ENCODE assay signal across 9 cellular contexts in the genomic region with DNA sequence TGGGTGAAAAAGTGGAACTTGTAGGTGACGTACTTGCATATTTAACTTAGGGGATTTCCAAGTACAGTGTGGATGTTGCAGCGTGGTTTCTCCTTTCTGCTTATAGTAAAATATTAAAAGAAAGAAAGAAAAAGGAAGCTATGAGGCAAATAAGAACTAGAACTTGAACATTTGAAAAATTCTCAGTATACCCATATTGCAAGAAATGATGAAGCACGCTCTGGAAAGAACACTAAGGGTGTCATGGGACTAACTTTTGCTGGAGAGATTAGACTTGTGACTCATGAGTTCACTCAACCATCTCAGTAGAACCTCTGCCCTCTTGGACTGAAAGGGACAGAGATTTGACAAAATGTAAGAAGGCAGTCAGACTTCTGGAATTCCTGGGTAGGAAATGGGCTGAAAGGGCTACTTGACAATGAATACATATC.
DNase-seq lines count a peak whose midpoint lies in the region; ATAC-seq, FAIRE-seq and TF ChIP-seq lines count a peak whose summit lies in the region.
"Had no signal": no experiment of that assay in that cellular context is flagged by ENCODE, and none has a peak within 500 bp of the region (broad histone marks: within the 10 kb centered on the region; RNA-seq: fewer than 3 reads in every experiment).

No MANE protein-coding gene starts in this region.

- no peak for TF ChIP-seq POLR2A in HepG2 (IDR thresholded peaks at IDR 0.05; ENCODE audit: insufficient read depth in 1 of 2, low read depth in 2 of 2, low read length in 2 of 2)

- H3K4me2 ChIP-seq in HepG2 (ENCODE audit: low read depth, low read length) = no peak overlapping the region

- peak; percentile 79 for ATAC-seq in HG03103 (IDR thresholded peaks at IDR 0.05; ENCODE audit: low read depth, unreplicated experiment)
- ATAC-seq in HepG2 = no peak
- ATAC-seq: activated CD8-positive, alpha-beta T cell treated with anti-CD3 and anti-CD28 coated beads, Interleukin-2, amount 10 ng/mL, durations not matched to agents 7 days and 5 days had no signal

- H3K36me3 Mint-ChIP-seq in activated naive CD4-positive, alpha-beta T cell treated with anti-CD3 and anti-CD28 coated beads for 36 hours (ENCODE audit: low read depth) = no peaks in the 10 kb centered on the region

- no peak overlapping the region for H3K4me3 Mint-ChIP-seq in activated naive CD4-positive, alpha-beta T cell treated with anti-CD3 and anti-CD28 coated beads for 36 hours
- H3K4me3 Mint-ChIP-seq: activated CD8-positive, alpha-beta T cell treated with anti-CD3 and anti-CD28 coated beads, Interleukin-2, amount 10 ng/mL, durations not matched to agents 7 days and 5 days had no signal

- TF ChIP-seq RAD21 in HepG2 (CRISPR knock-in tag; IDR thresholded peaks at IDR 0.05) = no peak

- H3K9me3 ChIP-seq in HepG2 (ENCODE audit: low read length) = peaks cover 82% of the 10 kb centered on the region

- H3K4me1 ChIP-seq in HepG2 (ENCODE audit: insufficient read depth, low read length) = no peaks in the 10 kb centered on the region

- POLR2A ChIA-PET in HepG2 (lab: Yijun Ruan, JAX) = no interaction called here

- no peak overlapping the region for H3K27ac ChIP-seq in HepG2 (ENCODE audit: extremely low read length, insufficient read depth, low read length)

- H3K79me2 ChIP-seq in HepG2 (ENCODE audit: insufficient read depth, low read length) = no peaks in the 10 kb centered on the region

- H3K4me1 Mint-ChIP-seq in activated naive CD4-positive, alpha-beta T cell treated with anti-CD3 and anti-CD28 coated beads for 36 hours (ENCODE audit: low read depth) = no peaks in the 10 kb centered on the region

- BruUV-seq in HepG2 (replicated peaks; lab: Mats Ljungman, UMichigan) = no TSS peak

- no peak for FAIRE-seq in HepG2 (lab: Jason Lieb, UNC)

- no peak overlapping the region for H2AFZ ChIP-seq in HepG2 (ENCODE audit: low read length)

- intact Hi-C loops in HepG2 (cut with micrococcal nuclease; ENCODE audit: unreplicated experiment) = no loop called here
- intact Hi-C loops in activated naive CD4-positive, alpha-beta T cell treated with anti-CD3 and anti-CD28 coated beads for 36 hours (cut with micrococcal nuclease) = no loop called here

- no peak overlapping the region for H3K27ac Mint-ChIP-seq in activated naive CD4-positive, alpha-beta T cell treated with anti-CD3 and anti-CD28 coated beads for 36 hours
- H3K27ac Mint-ChIP-seq: activated CD8-positive, alpha-beta T cell treated with anti-CD3 and anti-CD28 coated beads, Interleukin-2, amount 10 ng/mL, durations not matched to agents 7 days and 5 days had no signal

- H3K4me3 ChIP-seq in cardiac fibroblast (replicated peaks in 1 of 2; ENCODE audit: low read depth in 2 of 2, low read length in 2 of 2) = no peak overlapping the region
- H3K4me3 ChIP-seq in HepG2 (replicated peaks in 1 of 3; ENCODE audit: insufficient read depth in 1 of 3, low read depth in 2 of 3, low read length in 3 of 3) = no peak overlapping the region

- in situ Hi-C loops in HepG2 (cut with HindIII; ENCODE audit: extremely low pct_ligation_motif_present, low pct_unique_long_range_greater_than_20kb) = no loop called here

- H3K27me3 ChIP-seq in HepG2 (ENCODE audit: control insufficient read depth in 1 of 2, insufficient read depth in 2 of 2, low read length in 2 of 2) = no peaks in the 10 kb centered on the region

- TF ChIP-seq CTCF in GM20000 (IDR thresholded peaks at IDR 0.05; ENCODE audit: extremely low read depth, missing control alignments) (no peak), cardiac fibroblast (IDR thresholded peaks at IDR 0.05; ENCODE audit: low read depth, low read length) (no peak), HepG2 (CRISPR knock-in tag; IDR thresholded peaks at IDR 0.05) (no peak)

- TF ChIP-seq EP300 in HepG2 (IDR thresholded peaks at IDR 0.05; ENCODE audit: low read depth in 2 of 2, low read length in 2 of 2) (no peak), HepG2 (CRISPR knock-in tag; IDR thresholded peaks at IDR 0.05; ENCODE audit: borderline replicate concordance) (no peak)

- no peaks in the 10 kb centered on the region for H4K20me1 ChIP-seq in HepG2 (ENCODE audit: insufficient read depth, low read length)

- H3K36me3 ChIP-seq in HepG2 (replicated peaks in 1 of 2; ENCODE audit: control insufficient read depth in 1 of 2, insufficient read depth in 2 of 2, low read length in 2 of 2) = no peaks in the 10 kb centered on the region

- H3K9me3 Mint-ChIP-seq in activated naive CD4-positive, alpha-beta T cell treated with anti-CD3 and anti-CD28 coated beads for 36 hours = no peaks in the 10 kb centered on the region

- H3K27me3 Mint-ChIP-seq in activated naive CD4-positive, alpha-beta T cell treated with anti-CD3 and anti-CD28 coated beads for 36 hours (ENCODE audit: low read depth) = no peaks in the 10 kb centered on the region

- H3K9ac ChIP-seq in HepG2 (ENCODE audit: insufficient read depth, low read depth, low read length) = no peak overlapping the region

- DNase-seq in EL (peak; percentile 32), GM20000 (ENCODE audit: low spot score) (peak; percentile 14), cardiac fibroblast (ENCODE audit: low read depth in 2 of 2) (peak; percentile 49 to 68), LoVo (ENCODE audit: low spot score) (no peak), HepG2 (ENCODE audit: low spot score) (no peak)
- DNase-seq in stimulated activated CD4-positive, alpha-beta T cell treated with anti-CD3 and anti-CD28 coated beads, Interleukin-4, amount 100 ng/mL, for 4 hours = no peak
- no peak for DNase-seq in activated naive CD4-positive, alpha-beta T cell treated with anti-CD3 and anti-CD28 coated beads for 36 hours
- DNase-seq: activated CD8-positive, alpha-beta T cell treated with anti-CD3 and anti-CD28 coated beads, Interleukin-2, amount 10 ng/mL, durations not matched to agents 7 days and 5 days had no signal

- CTCF ChIA-PET in HepG2 (lab: Yijun Ruan, JAX; ENCODE audit: low intra/inter-chr PET ratio, low total read pairs) = no interaction called here
- CTCF ChIA-PET in activated naive CD4-positive, alpha-beta T cell treated with anti-CD3 and anti-CD28 coated beads for 36 hours (lab: Charles Lee) = no interaction called here

- 38% methylated on average over 3 of the region's 3 CpGs for WGBS in HepG2 (ENCODE audit: low lambda C conversion rate)

TF ChIP-seq in HepG2, 621 proteins besides CTCF, POLR2A, EP300 and RAD21:
- TF ChIP-seq, protein P1, sequence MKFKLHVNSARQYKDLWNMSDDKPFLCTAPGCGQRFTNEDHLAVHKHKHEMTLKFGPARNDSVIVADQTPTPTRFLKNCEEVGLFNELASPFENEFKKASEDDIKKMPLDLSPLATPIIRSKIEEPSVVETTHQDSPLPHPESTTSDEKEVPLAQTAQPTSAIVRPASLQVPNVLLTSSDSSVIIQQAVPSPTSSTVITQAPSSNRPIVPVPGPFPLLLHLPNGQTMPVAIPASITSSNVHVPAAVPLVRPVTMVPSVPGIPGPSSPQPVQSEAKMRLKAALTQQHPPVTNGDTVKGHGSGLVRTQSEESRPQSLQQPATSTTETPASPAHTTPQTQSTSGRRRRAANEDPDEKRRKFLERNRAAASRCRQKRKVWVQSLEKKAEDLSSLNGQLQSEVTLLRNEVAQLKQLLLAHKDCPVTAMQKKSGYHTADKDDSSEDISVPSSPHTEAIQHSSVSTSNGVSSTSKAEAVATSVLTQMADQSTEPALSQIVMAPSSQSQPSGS (CRISPR knock-in tag; IDR thresholded peaks at IDR 0.05) = no peak
- TF ChIP-seq JUNB (CRISPR knock-in tag; IDR thresholded peaks at IDR 0.05; ENCODE audit: borderline replicate concordance) (no peak), NBN (conservative IDR thresholded peaks at IDR 0.05) (no peak), ZSCAN25 (CRISPR knock-in tag; IDR thresholded peaks at IDR 0.05) (no peak), ZBTB7B (CRISPR knock-in tag; IDR thresholded peaks at IDR 0.05) (no peak), RORA (CRISPR knock-in tag; IDR thresholded peaks at IDR 0.05) (no peak), ZNF326 (CRISPR knock-in tag; IDR thresholded peaks at IDR 0.05; ENCODE audit: borderline replicate concordance) (no peak), ZNF282 (IDR thresholded peaks at IDR 0.05; ENCODE audit: partially characterized antibody) (no peak), ZNF501 (CRISPR knock-in tag; IDR thresholded peaks at IDR 0.05) (no peak), ZNF570 (CRISPR knock-in tag; IDR thresholded peaks at IDR 0.05; ENCODE audit: borderline replicate concordance) (no peak), PHF8 (CRISPR knock-in tag; IDR thresholded peaks at IDR 0.05) (no peak), ZNF737 (CRISPR knock-in tag; IDR thresholded peaks at IDR 0.05; ENCODE audit: borderline replicate concordance) (no peak), ATF7-NPFF (CRISPR knock-in tag; IDR thresholded peaks at IDR 0.05; ENCODE audit: low read depth) (no peak), ZNF891 (CRISPR knock-in tag; IDR thresholded peaks at IDR 0.05) (no peak), ZNF274 (CRISPR knock-in tag; IDR thresholded peaks at IDR 0.05) (no peak), DPF2 (CRISPR knock-in tag; IDR thresholded peaks at IDR 0.05; ENCODE audit: borderline replicate concordance, low read depth) (no peak), SOX6 (IDR thresholded peaks at IDR 0.05) (no peak), SOX6 (CRISPR knock-in tag; IDR thresholded peaks at IDR 0.05) (no peak), ZNF883 (CRISPR knock-in tag; IDR thresholded peaks at IDR 0.05; ENCODE audit: not compliant biosample characterization) (no peak), FIP1L1 (IDR thresholded peaks at IDR 0.05; ENCODE audit: borderline replicate concordance, insufficient read depth, low read depth, low read length) (no peak)
- TF ChIP-seq, protein P2, sequence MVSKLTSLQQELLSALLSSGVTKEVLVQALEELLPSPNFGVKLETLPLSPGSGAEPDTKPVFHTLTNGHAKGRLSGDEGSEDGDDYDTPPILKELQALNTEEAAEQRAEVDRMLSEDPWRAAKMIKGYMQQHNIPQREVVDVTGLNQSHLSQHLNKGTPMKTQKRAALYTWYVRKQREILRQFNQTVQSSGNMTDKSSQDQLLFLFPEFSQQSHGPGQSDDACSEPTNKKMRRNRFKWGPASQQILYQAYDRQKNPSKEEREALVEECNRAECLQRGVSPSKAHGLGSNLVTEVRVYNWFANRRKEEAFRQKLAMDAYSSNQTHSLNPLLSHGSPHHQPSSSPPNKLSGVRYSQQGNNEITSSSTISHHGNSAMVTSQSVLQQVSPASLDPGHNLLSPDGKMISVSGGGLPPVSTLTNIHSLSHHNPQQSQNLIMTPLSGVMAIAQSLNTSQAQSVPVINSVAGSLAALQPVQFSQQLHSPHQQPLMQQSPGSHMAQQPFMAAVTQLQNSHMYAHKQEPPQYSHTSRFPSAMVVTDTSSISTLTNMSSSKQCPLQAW (CRISPR knock-in tag; IDR thresholded peaks at IDR 0.05) = no peak

Comparison
In these comparisons a context has a peak if more than half of its experiments do, and no peak if none do; other contexts are left out.
1. DNase-seq: peak in EL (single experiment), GM20000 (single experiment) and cardiac fibroblast (2 of 2); none in LoVo (single experiment), HepG2 (single experiment), stimulated activated CD4-positive, alpha-beta T cell treated with anti-CD3 and anti-CD28 coated beads, Interleukin-4, amount 100 ng/mL, for 4 hours (0 of 2) and activated naive CD4-positive, alpha-beta T cell treated with anti-CD3 and anti-CD28 coated beads for 36 hours (single experiment).